1 cellular context compared by ENCODE assay signal in genomic region chr17:31252741-31253140, GRCh38.
TF ChIP-seq lines count a peak whose summit lies in the region.

No MANE protein-coding gene starts in this region.

TF ChIP-seq in HepG2, 621 proteins besides CTCF, POLR2A, EP300 and RAD21:
- TF ChIP-seq PAXIP1 (CRISPR knock-in tag; conservative IDR thresholded peaks at IDR 0.05) (no peak), ZNF597 (CRISPR knock-in tag; IDR thresholded peaks at IDR 0.05) (no peak)
